Comparison of ENCODE assay signal across 8 cellular contexts in genomic region chr18:74171910-74172606, GRCh38. TPM values are rescaled to one million over a fixed set of nuclear protein-coding genes. Genes with fewer than 3 reads are reported as not detected.
DNase-seq lines count a peak whose midpoint lies in the region; ATAC-seq and TF ChIP-seq lines count a peak whose summit lies in the region.

No MANE protein-coding gene starts in this region.

- peak; percentile 100 for ATAC-seq in HG03025 (IDR thresholded peaks at IDR 0.05; ENCODE audit: low FRiP score, unreplicated experiment)
- peak; percentile 65 for ATAC-seq in SK-N-SH treated with all-trans-retinoic acid at 6 μM for 48 hours

- TF ChIP-seq CTCF in sigmoid colon (IDR thresholded peaks at IDR 0.05) (no peak), progenitor cell of endocrine pancreas (IDR thresholded peaks at IDR 0.05; ENCODE audit: unreplicated experiment) (no peak)

- no peak for TF ChIP-seq POLR2A in sigmoid colon (IDR thresholded peaks at IDR 0.05)

- peak overlapping the region in 3 of 4 donors; percentile 23 to 32 (median 29) for H3K4me3 ChIP-seq in sigmoid colon

- H3K36me3 Mint-ChIP-seq in T-helper 2 cell treated with Interferon-gamma antibody and Interleukin-4, amounts not matched to agents 5 μg/mL and 100 μg/mL, for 36 hours (ENCODE audit: low read depth), result no peaks in the 10 kb centered on the region
- H3K36me3 Mint-ChIP-seq in progenitor cell of endocrine pancreas (ENCODE audit: insufficient read depth), result no peaks in the 10 kb centered on the region

- no peaks in the 10 kb centered on the region for H3K36me3 ChIP-seq in sigmoid colon

- no peaks in the 10 kb centered on the region for H3K9me3 Mint-ChIP-seq in T-helper 2 cell treated with Interferon-gamma antibody and Interleukin-4, amounts not matched to agents 5 μg/mL and 100 μg/mL, for 36 hours
- H3K9me3 Mint-ChIP-seq in progenitor cell of endocrine pancreas (ENCODE audit: low read depth), result no peaks in the 10 kb centered on the region

- intact Hi-C loops in sigmoid colon (cut with DNase I), result no loop called here

- no peak overlapping the region for H3K27ac Mint-ChIP-seq in T-helper 2 cell treated with Interferon-gamma antibody and Interleukin-4, amounts not matched to agents 5 μg/mL and 100 μg/mL, for 36 hours
- H3K27ac Mint-ChIP-seq in progenitor cell of endocrine pancreas, result no peak overlapping the region

- peak overlapping the region; percentile 52 for H3K4me3 Mint-ChIP-seq in T-helper 2 cell treated with Interferon-gamma antibody and Interleukin-4, amounts not matched to agents 5 μg/mL and 100 μg/mL, for 36 hours
- no peak overlapping the region for H3K4me3 Mint-ChIP-seq in progenitor cell of endocrine pancreas (ENCODE audit: low read depth)

- H3K9me3 ChIP-seq in sigmoid colon, result no peaks in the 10 kb centered on the region

- DNase-seq in T-helper 2 cell treated with Interferon-gamma antibody and Interleukin-4, amounts not matched to agents 5 μg/mL and 100 μg/mL, for 36 hours (ENCODE audit: low spot score), result no peak
- DNase-seq in T-helper 2 cell (no peak), sigmoid colon (no peak), NCI-H2029 treated with DMSO at 0.1 percent for 48 hours (lab: John Stamatoyannopoulos, UW) (no peak), progenitor cell of endocrine pancreas (ENCODE audit: low spot score, unreplicated experiment) (no peak)
- DNase-seq in activated effector memory CD4-positive, alpha-beta T cell treated with anti-CD3 and anti-CD28 coated beads, Interleukin-2, amount 50 U/mL, for 16 hours, result no peak

- H3K27me3 ChIP-seq in sigmoid colon, result peaks cover 0 to 19% (median 0%) of the 10 kb centered on the region in 3 donors

- WGBS in sigmoid colon, 2 donors, result 13 to 59% methylated on average over 12 of the region's 12 CpGs

- TF ChIP-seq EP300 in sigmoid colon (IDR thresholded peaks at IDR 0.05), result no peak

- H3K4me1 Mint-ChIP-seq in T-helper 2 cell treated with Interferon-gamma antibody and Interleukin-4, amounts not matched to agents 5 μg/mL and 100 μg/mL, for 36 hours (ENCODE audit: low read depth), result peaks cover 6% of the 10 kb centered on the region
- H3K4me1 Mint-ChIP-seq in progenitor cell of endocrine pancreas (ENCODE audit: low read depth), result no peaks in the 10 kb centered on the region

- H3K4me1 ChIP-seq in sigmoid colon, result no peaks in the 10 kb centered on the region

- H3K27ac ChIP-seq in sigmoid colon, result no peak overlapping the region

- peaks cover 19% of the 10 kb centered on the region for H3K27me3 Mint-ChIP-seq in T-helper 2 cell treated with Interferon-gamma antibody and Interleukin-4, amounts not matched to agents 5 μg/mL and 100 μg/mL, for 36 hours (ENCODE audit: low read depth)
- H3K27me3 Mint-ChIP-seq in progenitor cell of endocrine pancreas, result peaks cover 28% of the 10 kb centered on the region

TF ChIP-seq in SK-N-SH treated with all-trans-retinoic acid at 6 μM for 48 hours, 23 proteins besides CTCF, POLR2A, EP300 and RAD21:
- TF ChIP-seq ZFP3 (CRISPR knock-in tag; IDR thresholded peaks at IDR 0.05), result no peak
- no peak for TF ChIP-seq ESRRG (CRISPR knock-in tag; IDR thresholded peaks at IDR 0.05)
- no peak for TF ChIP-seq CREB5 (CRISPR knock-in tag; IDR thresholded peaks at IDR 0.05; ENCODE audit: low read depth)
- no peak for TF ChIP-seq ZNF70 (CRISPR knock-in tag; IDR thresholded peaks at IDR 0.05)
- no peak for TF ChIP-seq ZNF8 (CRISPR knock-in tag; IDR thresholded peaks at IDR 0.05)
- no peak for TF ChIP-seq OSR1 (CRISPR knock-in tag; IDR thresholded peaks at IDR 0.05)
TF ChIP-seq in SK-N-SH treated with all-trans-retinoic acid at 6 μM for 48 hours: peak in this region for 0.

RNA-seq across cellular contexts. Expression of gene TIMM21, which starts 23.7 kb away (rescaled TPM):
- total RNA-seq in sigmoid colon, result 10 to 100 TPM; 42.4 to 65.3 (median 52.1) TPM
- 10 to 100 TPM in 2 of 3 donors, 1 to 10 TPM in 1; 9.0 to 27.6 (median 18.0) TPM for polyA plus RNA-seq in sigmoid colon
- total RNA-seq in progenitor cell of endocrine pancreas, result 27.5 and 35.2 TPM in 2 replicates

RNA-seq across cellular contexts. Expression of gene FBXO15, which starts 24.4 kb away (rescaled TPM):
- total RNA-seq in sigmoid colon (1 to 10 TPM in 1 of 4 donors, under 1 TPM in 1, not detected in 2; 0.36 to 2.2 TPM), progenitor cell of endocrine pancreas (2.7 and 4.3 TPM in 2 replicates)
- under 1 TPM in 1 of 3 donors, not detected in 2; 0.87 TPM for polyA plus RNA-seq in sigmoid colon
